9 cellular contexts compared by ENCODE assay signal in genomic region chr7:936131-937054, GRCh38. TPM values are rescaled to one million over a fixed set of nuclear protein-coding genes. Genes with fewer than 3 reads are reported as not detected.
DNase-seq lines count a peak whose midpoint lies in the region; ATAC-seq and TF ChIP-seq lines count a peak whose summit lies in the region.
"Had no signal": no experiment of that assay in that cellular context is flagged by ENCODE, and none has a peak within 500 bp of the region (broad histone marks: within the 10 kb centered on the region; RNA-seq: fewer than 3 reads in every experiment).

No MANE protein-coding gene starts in this region.

- ATAC-seq in GM19035 (IDR thresholded peaks at IDR 0.05; ENCODE audit: unreplicated experiment): peak; percentile 83
- ATAC-seq in HG03095 (IDR thresholded peaks at IDR 0.05; ENCODE audit: unreplicated experiment): peak; percentile 76

- H3K27ac ChIP-seq in CD8-positive, alpha-beta memory T cell (ENCODE audit: low read depth, low read length): no peak overlapping the region

- no peaks in the 10 kb centered on the region for H3K36me3 ChIP-seq in CD8-positive, alpha-beta memory T cell (ENCODE audit: insufficient read depth, low read length)

- H3K9me3 ChIP-seq in CD8-positive, alpha-beta memory T cell (ENCODE audit: low read length): no peaks in the 10 kb centered on the region

- peaks cover 0 to 9% (median 0%) of the 10 kb centered on the region in 5 donors for H3K9me3 Mint-ChIP-seq in CD8-positive, alpha-beta memory T cell
- H3K9me3 Mint-ChIP-seq in type B pancreatic cell: peaks cover under 1% of the 10 kb centered on the region

- peaks cover 14 to 24% (median 23%) of the 10 kb centered on the region in 3 donors for H3K4me1 Mint-ChIP-seq in CD8-positive, alpha-beta memory T cell
- no peaks in the 10 kb centered on the region for H3K4me1 Mint-ChIP-seq in type B pancreatic cell (ENCODE audit: unreplicated experiment)

- H3K4me3 Mint-ChIP-seq in CD8-positive, alpha-beta memory T cell: peak overlapping the region in 3 of 7 donors; percentile 7 to 27 (median 15)
- no peak overlapping the region for H3K4me3 Mint-ChIP-seq in type B pancreatic cell

- no peaks in the 10 kb centered on the region for H3K27me3 ChIP-seq in CD8-positive, alpha-beta memory T cell (ENCODE audit: insufficient read depth, low read length, poor library complexity, severe bottlenecking)

- CTCF ChIA-PET in CD8-positive, alpha-beta memory T cell (lab: Charles Lee): no interaction called here

- TF ChIP-seq CTCF in type B pancreatic cell (conservative IDR thresholded peaks at IDR 0.05): no peak

- POLR2A ChIA-PET in CD8-positive, alpha-beta memory T cell (lab: Charles Lee): no interaction called here

- no peak overlapping the region for H3K4me3 ChIP-seq in CD8-positive, alpha-beta memory T cell (ENCODE audit: low read length)

- peak in 1 of 5 donors; percentile 57 for DNase-seq in CD8-positive, alpha-beta memory T cell
- DNase-seq in SIG-M5 (lab: John Stamatoyannopoulos, UW): peak; percentile 5
- peak; percentile 43 for DNase-seq in iris pigment epithelial cell (ENCODE audit: low read depth)
- no peak for DNase-seq in dedifferentiated amniotic fluid mesenchymal stem cell (ENCODE audit: extremely low spot score)
- no peak for DNase-seq in type B pancreatic cell (ENCODE audit: extremely low spot score, unreplicated experiment)
- no peak for DNase-seq in AG20443 (ENCODE audit: low spot score)

- H3K4me1 ChIP-seq in CD8-positive, alpha-beta memory T cell (ENCODE audit: insufficient read depth, low read length): no peaks in the 10 kb centered on the region

- H3K27me3 Mint-ChIP-seq in CD8-positive, alpha-beta memory T cell: no peaks in the 10 kb centered on the region
- H3K27me3 Mint-ChIP-seq in type B pancreatic cell: peaks cover 15% of the 10 kb centered on the region

- peak overlapping the region in 6 of 8 donors; percentile 22 to 77 (median 66) for H3K27ac Mint-ChIP-seq in CD8-positive, alpha-beta memory T cell
- H3K27ac Mint-ChIP-seq in type B pancreatic cell: no peak overlapping the region

- peaks cover 0 to 4% (median 0%) of the 10 kb centered on the region in 3 donors for H3K36me3 Mint-ChIP-seq in CD8-positive, alpha-beta memory T cell
- no peaks in the 10 kb centered on the region for H3K36me3 Mint-ChIP-seq in type B pancreatic cell

RNA-seq across cellular contexts. Expression of gene ADAP1, which starts 18.1 kb away (rescaled TPM):
- total RNA-seq in CD8-positive, alpha-beta memory T cell: 10 to 100 TPM; 67.7 to 77.3 TPM
- polyA plus RNA-seq in CD8-positive, alpha-beta memory T cell: 37.7 TPM
- 15.7 and 18.1 TPM in 2 replicates for total RNA-seq in type B pancreatic cell (ENCODE audit: low replicate concordance)

RNA-seq across cellular contexts. Expression of gene COX19, which starts 39.0 kb away (rescaled TPM):
- total RNA-seq in CD8-positive, alpha-beta memory T cell: 10 to 100 TPM; 18.9 to 21.3 TPM
- 25.9 TPM for polyA plus RNA-seq in CD8-positive, alpha-beta memory T cell
- total RNA-seq in type B pancreatic cell (ENCODE audit: low replicate concordance): 14.8 and 15.4 TPM in 2 replicates

RNA-seq across cellular contexts. Expression of gene CYP2W1, which starts 46.6 kb away (rescaled TPM):
- not detected for total RNA-seq in CD8-positive, alpha-beta memory T cell
- polyA plus RNA-seq in CD8-positive, alpha-beta memory T cell: not detected
- 13.6 and 15.3 TPM in 2 replicates for total RNA-seq in type B pancreatic cell (ENCODE audit: low replicate concordance)
- total RNA-seq: endothelial cell of umbilical vein had no signal
- polyA plus RNA-seq: endothelial cell of umbilical vein had no signal

Comparison
In these comparisons a context has a peak if more than half of its experiments do, and no peak if none do; other contexts are left out.
1. DNase-seq: peak in SIG-M5 (single experiment) and iris pigment epithelial cell (single experiment); none in dedifferentiated amniotic fluid mesenchymal stem cell (single experiment), type B pancreatic cell (single experiment) and AG20443 (single experiment).
2. RNA of gene CYP2W1, which starts 46.6 kb away (total RNA-seq): 13.6 to 15.3 TPM in type B pancreatic cell; not detected in CD8-positive, alpha-beta memory T cell; every median in the first group is over 10 times any median in the second.